ENCODE assay signal across 2 cellular contexts in genomic region chr1:113129529-113130185, GRCh38.
TF ChIP-seq lines count a peak whose summit lies in the region.

No MANE protein-coding gene starts in this region.

TF ChIP-seq in HCT116, 20 proteins besides CTCF, POLR2A, EP300 and RAD21:
- TF ChIP-seq ELF1 (IDR thresholded peaks at IDR 0.05; ENCODE audit: borderline replicate concordance, low read depth) (no peak), CBX3 (IDR thresholded peaks at IDR 0.05; ENCODE audit: low read depth) (no peak), JUND (IDR thresholded peaks at IDR 0.05) (no peak), ATF3 (IDR thresholded peaks at IDR 0.05) (no peak), EZH2phosphoT487 (IDR thresholded peaks at IDR 0.05; ENCODE audit: borderline replicate concordance) (no peak), SP1 (IDR thresholded peaks at IDR 0.05; ENCODE audit: low read depth) (no peak), MAX (IDR thresholded peaks at IDR 0.05) (no peak), SIN3A (IDR thresholded peaks at IDR 0.05; ENCODE audit: low read depth) (no peak), ZFX (IDR thresholded peaks at IDR 0.05) (no peak), EZH2 (IDR thresholded peaks at IDR 0.05) (no peak), EGR1 (IDR thresholded peaks at IDR 0.05; ENCODE audit: low read depth) (no peak), CEBPB (IDR thresholded peaks at IDR 0.05; ENCODE audit: low read depth) (no peak), ZNF274 (IDR thresholded peaks at IDR 0.05; ENCODE audit: low read depth, low read length) (no peak), YY1 (IDR thresholded peaks at IDR 0.05; ENCODE audit: extremely low read depth, insufficient replicate concordance, low read depth, low read length) (no peak), SRF (IDR thresholded peaks at IDR 0.05; ENCODE audit: low read depth) (no peak)

TF ChIP-seq in K562, 482 proteins besides CTCF, POLR2A, EP300 and RAD21:
- TF ChIP-seq POLR2G (IDR thresholded peaks at IDR 0.05; ENCODE audit: low read depth, low read length): no peak
- TF ChIP-seq NBN (IDR thresholded peaks at IDR 0.05; ENCODE audit: low read depth): no peak
- no peak for TF ChIP-seq ZNF134 (CRISPR knock-in tag; conservative IDR thresholded peaks at IDR 0.05)
- TF ChIP-seq NCOA1 (IDR thresholded peaks at IDR 0.05; ENCODE audit: low read depth): no peak
- TF ChIP-seq HNRNPH1 (optimal IDR thresholded peaks at IDR 0.05; ENCODE audit: low read depth, low read length): no peak
- TF ChIP-seq TEAD2 (tag; IDR thresholded peaks at IDR 0.05): no peak
- TF ChIP-seq ZBTB8A (IDR thresholded peaks at IDR 0.05; ENCODE audit: partially characterized antibody): no peak
- no peak for TF ChIP-seq TRIM24 (IDR thresholded peaks at IDR 0.05)
- no peak for TF ChIP-seq PML (IDR thresholded peaks at IDR 0.05; ENCODE audit: low read length)
- no peak for TF ChIP-seq ZNF280A (IDR thresholded peaks at IDR 0.05; ENCODE audit: low read depth, partially characterized antibody)
- TF ChIP-seq NCOA4 (IDR thresholded peaks at IDR 0.05; ENCODE audit: partially characterized antibody): no peak
- TF ChIP-seq JUNB (CRISPR knock-in tag; conservative IDR thresholded peaks at IDR 0.05): no peak
- no peak for TF ChIP-seq HINFP (tag; conservative IDR thresholded peaks at IDR 0.05; ENCODE audit: low read depth)
- no peak for TF ChIP-seq SMC3 (conservative IDR thresholded peaks at IDR 0.05; ENCODE audit: insufficient read depth, low read depth, low read length)
- no peak for TF ChIP-seq ZNF263 (CRISPR knock-in tag; IDR thresholded peaks at IDR 0.05; ENCODE audit: borderline replicate concordance)
- no peak for TF ChIP-seq NR2F6 (CRISPR knock-in tag; IDR thresholded peaks at IDR 0.05)
- TF ChIP-seq FIP1L1 (IDR thresholded peaks at IDR 0.05; ENCODE audit: low read depth, low read length, poor library complexity, severe bottlenecking): no peak
- TF ChIP-seq KLF1 (tag; IDR thresholded peaks at IDR 0.05): no peak
TF ChIP-seq in K562: peak in this region for 0.
